In the genomic region with DNA sequence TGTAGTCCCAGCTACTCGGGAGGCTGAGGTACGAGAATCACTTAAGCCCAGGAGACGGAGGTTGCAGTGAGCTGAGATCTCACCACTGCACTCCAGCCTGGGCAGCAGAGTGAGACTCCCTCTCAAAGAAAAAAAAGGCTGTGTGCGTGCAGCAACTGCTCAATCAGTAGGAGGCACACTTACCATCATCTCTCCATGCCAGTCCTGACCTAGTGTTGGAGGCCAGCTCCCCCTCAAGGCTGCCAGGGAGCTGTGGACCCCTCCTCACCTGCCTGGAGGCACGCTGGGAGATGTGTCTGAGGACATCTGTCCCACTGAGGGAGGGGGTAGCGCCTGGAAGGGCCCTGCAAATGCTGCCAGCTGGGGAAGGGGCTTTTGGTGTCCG, we compare ENCODE assay signal across 10 cellular contexts. TPM values are rescaled to one million over a fixed set of nuclear protein-coding genes. Genes with fewer than 3 reads are reported as not detected.
DNase-seq lines count a peak whose midpoint lies in the region; ATAC-seq and TF ChIP-seq lines count a peak whose summit lies in the region.
"Had no signal": no experiment of that assay in that cellular context is flagged by ENCODE, and none has a peak within 500 bp of the region (broad histone marks: within the 10 kb centered on the region; RNA-seq: fewer than 3 reads in every experiment).

No MANE protein-coding gene starts in this region.

- peak; percentile 3; the same call in 2 of the 3 replicates for ATAC-seq in GM23338
- no peak for ATAC-seq in HG03196 (IDR thresholded peaks at IDR 0.05; ENCODE audit: unreplicated experiment)

- no peak overlapping the region for H3K23ac ChIP-seq in mesendoderm (ENCODE audit: low read length)

- peaks cover 14% of the 10 kb centered on the region; the same call in 1 of the 2 replicates for H4K20me1 ChIP-seq in GM23338 (replicated peaks; ENCODE audit: insufficient read depth)

- H3K4ac ChIP-seq in mesendoderm (ENCODE audit: low read depth, low read length) = no peak overlapping the region

- no peak overlapping the region for H4K5ac ChIP-seq in mesendoderm (ENCODE audit: low read length)

- H3K36me3 ChIP-seq in GM23338 (ENCODE audit: insufficient read depth) = no peaks in the 10 kb centered on the region; the same call in 1 of the 2 replicates
- no peaks in the 10 kb centered on the region for H3K36me3 ChIP-seq in mesendoderm (ENCODE audit: control insufficient read depth, insufficient read depth, low read length)

- peaks cover 5% of the 10 kb centered on the region for H3K27me3 Mint-ChIP-seq in GM23338 (ENCODE audit: insufficient read depth, low read depth, poor library complexity)
- H3K27me3 Mint-ChIP-seq in activated naive CD8-positive, alpha-beta T cell = no peaks in the 10 kb centered on the region

- H4K8ac ChIP-seq in mesendoderm (ENCODE audit: low read depth, low read length) = no peak overlapping the region

- H3K4me3 ChIP-seq in GM23338 = peak overlapping the region; percentile 30; the same call in 1 of the 2 replicates
- H3K4me3 ChIP-seq in mesendoderm (ENCODE audit: low read length) = no peak overlapping the region

- H3K4me1 ChIP-seq in GM23338 (ENCODE audit: insufficient read depth) (peaks cover 4% of the 10 kb centered on the region), mesendoderm (ENCODE audit: control insufficient read depth, low read depth, low read length) (peaks cover 3% of the 10 kb centered on the region)

- H3F3A ChIP-seq in GM23338 (replicated peaks; ENCODE audit: low read depth) = no peaks in the 10 kb centered on the region

- no peak overlapping the region for H3K4me3 Mint-ChIP-seq in GM23338
- H3K4me3 Mint-ChIP-seq in activated naive CD8-positive, alpha-beta T cell = peak overlapping the region; percentile 82
- H3K4me3 Mint-ChIP-seq: nephron had no signal

- DNase-seq in 8988T = peak; percentile 7
- no peak for DNase-seq in GM23338 (ENCODE audit: low spot score)
- no peak for DNase-seq in mesendoderm
- no peak for DNase-seq in GDM1 (lab: John Stamatoyannopoulos, UW)
- DNase-seq in activated CD8-positive, alpha-beta memory T cell treated with anti-CD3 and anti-CD28 coated beads, Interleukin-2, amount 50 U/mL, for 4 hours = no peak
- no peak for DNase-seq in KG1 (lab: John Stamatoyannopoulos, UW)
- DNase-seq: COR-L47 had no signal

- peaks cover 7% of the 10 kb centered on the region; the same call in 1 of the 3 replicates for H3K36me3 Mint-ChIP-seq in GM23338 (ENCODE audit: low read depth)
- H3K36me3 Mint-ChIP-seq in activated naive CD8-positive, alpha-beta T cell = no peaks in the 10 kb centered on the region

- no peak overlapping the region for H2BK15ac ChIP-seq in mesendoderm (replicated peaks; ENCODE audit: low read depth)

- H3K9me3 Mint-ChIP-seq in GM23338 = no peaks in the 10 kb centered on the region
- no peaks in the 10 kb centered on the region for H3K9me3 Mint-ChIP-seq in activated naive CD8-positive, alpha-beta T cell (ENCODE audit: low read depth)
- H3K9me3 Mint-ChIP-seq: nephron had no signal

- H3K4me1 Mint-ChIP-seq in GM23338 = peaks cover 24% of the 10 kb centered on the region
- peaks cover 76% of the 10 kb centered on the region for H3K4me1 Mint-ChIP-seq in activated naive CD8-positive, alpha-beta T cell (ENCODE audit: low read depth)

- H3K4me2 ChIP-seq in GM23338 = peak overlapping the region; percentile 71; the same call in 1 of the 2 replicates
- H3K4me2 ChIP-seq in mesendoderm (ENCODE audit: low read length) = no peak overlapping the region

- no peak overlapping the region for H2BK120ac ChIP-seq in mesendoderm (ENCODE audit: low read depth, low read length)

- no peak overlapping the region for H3K27ac Mint-ChIP-seq in GM23338
- H3K27ac Mint-ChIP-seq in activated naive CD8-positive, alpha-beta T cell = peak overlapping the region; percentile 95

- TF ChIP-seq CTCF in GM23338 (conservative IDR thresholded peaks at IDR 0.05; ENCODE audit: low read depth in 2 of 2) = peak in 1 of 2 experiments; percentile 24; a peak in 2 of 4 replicates

- H2AK5ac ChIP-seq in mesendoderm (ENCODE audit: low read length) = peak overlapping the region; percentile 6

- H3K27ac ChIP-seq in GM23338 (ENCODE audit: low read depth) = peak overlapping the region; percentile 66; the same call in 1 of the 2 replicates
- no peak overlapping the region for H3K27ac ChIP-seq in mesendoderm (ENCODE audit: low read depth, low read length)

- H2AFZ ChIP-seq in GM23338 = no peak overlapping the region

- H2BK5ac ChIP-seq in mesendoderm (ENCODE audit: low read length) = peak overlapping the region; percentile 43

- H3K18ac ChIP-seq in mesendoderm (ENCODE audit: low read length) = no peak overlapping the region

- peak overlapping the region; percentile 74 for H3K56ac ChIP-seq in mesendoderm (ENCODE audit: low read length)

- WGBS in mesendoderm (ENCODE audit: extremely low coverage, insufficient coverage, low lambda C conversion rate) = no CpG with 5 or more reads among the region's 7 CpGs

- H3K9ac ChIP-seq in mesendoderm (ENCODE audit: low read length) = peak overlapping the region; percentile 44

- H3K27me3 ChIP-seq in GM23338 (ENCODE audit: insufficient read depth) = no peaks in the 10 kb centered on the region
- H3K27me3 ChIP-seq in mesendoderm (ENCODE audit: insufficient read depth, low read length, poor library complexity) = no peaks in the 10 kb centered on the region

- peaks cover 4% of the 10 kb centered on the region for H3K79me1 ChIP-seq in mesendoderm (ENCODE audit: low read length)

- 0 out of 2 replicates have a peak, but pooled peaks cover 6% of the 10 kb centered on the region for H3K79me2 ChIP-seq in GM23338 (replicated peaks; ENCODE audit: insufficient read depth)
- no peaks in the 10 kb centered on the region for H3K79me2 ChIP-seq in mesendoderm (ENCODE audit: control insufficient read depth, insufficient read depth, low read length)

- no peaks in the 10 kb centered on the region for H3K9me2 ChIP-seq in GM23338 (ENCODE audit: insufficient read depth)

TF ChIP-seq in GM23338, 12 proteins besides CTCF, POLR2A, EP300 and RAD21 (continues in another document):
- TF ChIP-seq STAT1 (IDR thresholded peaks at IDR 0.05; ENCODE audit: unreplicated experiment) = no peak
- no peak for TF ChIP-seq EZH2 (IDR thresholded peaks at IDR 0.05; ENCODE audit: low read depth, unreplicated experiment)
- no peak for TF ChIP-seq NANOG (IDR thresholded peaks at IDR 0.05; ENCODE audit: borderline replicate concordance)
- TF ChIP-seq, protein P1, sequence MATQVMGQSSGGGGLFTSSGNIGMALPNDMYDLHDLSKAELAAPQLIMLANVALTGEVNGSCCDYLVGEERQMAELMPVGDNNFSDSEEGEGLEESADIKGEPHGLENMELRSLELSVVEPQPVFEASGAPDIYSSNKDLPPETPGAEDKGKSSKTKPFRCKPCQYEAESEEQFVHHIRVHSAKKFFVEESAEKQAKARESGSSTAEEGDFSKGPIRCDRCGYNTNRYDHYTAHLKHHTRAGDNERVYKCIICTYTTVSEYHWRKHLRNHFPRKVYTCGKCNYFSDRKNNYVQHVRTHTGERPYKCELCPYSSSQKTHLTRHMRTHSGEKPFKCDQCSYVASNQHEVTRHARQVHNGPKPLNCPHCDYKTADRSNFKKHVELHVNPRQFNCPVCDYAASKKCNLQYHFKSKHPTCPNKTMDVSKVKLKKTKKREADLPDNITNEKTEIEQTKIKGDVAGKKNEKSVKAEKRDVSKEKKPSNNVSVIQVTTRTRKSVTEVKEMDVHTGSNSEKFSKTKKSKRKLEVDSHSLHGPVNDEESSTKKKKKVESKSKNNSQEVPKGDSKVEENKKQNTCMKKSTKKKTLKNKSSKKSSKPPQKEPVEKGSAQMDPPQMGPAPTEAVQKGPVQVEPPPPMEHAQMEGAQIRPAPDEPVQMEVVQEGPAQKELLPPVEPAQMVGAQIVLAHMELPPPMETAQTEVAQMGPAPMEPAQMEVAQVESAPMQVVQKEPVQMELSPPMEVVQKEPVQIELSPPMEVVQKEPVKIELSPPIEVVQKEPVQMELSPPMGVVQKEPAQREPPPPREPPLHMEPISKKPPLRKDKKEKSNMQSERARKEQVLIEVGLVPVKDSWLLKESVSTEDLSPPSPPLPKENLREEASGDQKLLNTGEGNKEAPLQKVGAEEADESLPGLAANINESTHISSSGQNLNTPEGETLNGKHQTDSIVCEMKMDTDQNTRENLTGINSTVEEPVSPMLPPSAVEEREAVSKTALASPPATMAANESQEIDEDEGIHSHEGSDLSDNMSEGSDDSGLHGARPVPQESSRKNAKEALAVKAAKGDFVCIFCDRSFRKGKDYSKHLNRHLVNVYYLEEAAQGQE (IDR thresholded peaks at IDR 0.05; ENCODE audit: unreplicated experiment) = no peak
- no peak for TF ChIP-seq EZH2phosphoT487 (IDR thresholded peaks at IDR 0.05; ENCODE audit: unreplicated experiment)
- no peak for TF ChIP-seq POLR2AphosphoS5 (IDR thresholded peaks at IDR 0.05; ENCODE audit: low read depth)
- no peak for TF ChIP-seq JUNB (IDR thresholded peaks at IDR 0.05; ENCODE audit: unreplicated experiment)
- no peak for TF ChIP-seq CREB1 (CRISPR knock-in tag; IDR thresholded peaks at IDR 0.05; ENCODE audit: low read depth)

RNA-seq across cellular contexts. Expression of a gene that starts 11.9 kb away (rescaled TPM):
- total RNA-seq in GM23338 (2014; rRNA removed; shearing (Covaris generic)) = 68.6 and 84.2 TPM in 2 replicates
- 28.3 and 30.5 TPM in 2 replicates for polyA plus RNA-seq in GM23338 (2016; fragmentation: Nextera tagmentation; extraction: Ambion mirVana)
- polyA plus RNA-seq in mesendoderm (2013, experiment 1 of 2) = 22.5 TPM
- polyA plus RNA-seq in mesendoderm (2013, experiment 2 of 2) = 21.1 TPM
